Comparison of ENCODE assay signal across 25 cellular contexts in the genomic region with DNA sequence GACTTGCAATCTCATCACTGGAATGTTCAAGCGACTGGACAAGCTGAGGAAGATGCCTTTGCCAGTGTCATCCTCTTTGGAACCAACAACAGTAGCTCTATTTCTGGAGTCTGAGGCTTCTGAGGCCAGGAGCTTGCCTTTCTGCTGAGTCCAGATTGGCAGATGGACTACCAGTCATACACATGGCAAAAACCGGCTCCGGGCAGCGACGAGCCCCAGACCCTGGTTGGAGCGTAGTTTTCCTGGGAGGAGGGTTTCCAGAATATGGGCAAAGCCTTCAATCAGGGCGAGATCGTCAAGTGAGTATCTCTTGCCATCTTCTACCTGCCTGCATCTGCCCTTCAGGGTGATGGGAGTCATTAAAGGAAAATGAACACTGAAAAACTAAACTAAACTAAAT.
"Had no signal": no experiment of that assay in that cellular context is flagged by ENCODE, and none has a peak within 500 bp of the region (broad histone marks: within the 10 kb centered on the region; RNA-seq: fewer than 3 reads in every experiment).

No MANE protein-coding gene starts in this region.

- FAIRE-seq: urothelium cell line had no signal

- DNase-seq: stimulated activated CD4-positive, alpha-beta T cell treated with anti-CD3 and anti-CD28 coated beads, Interleukin-2, amount 100 ng/mL, for 48 hours; stimulated activated CD4-positive, alpha-beta T cell treated with anti-CD3 and anti-CD28 coated beads, Interleukin-4, amount 100 ng/mL, for 1 hour; stimulated activated CD4-positive, alpha-beta T cell treated with anti-CD3 and anti-CD28 coated beads, Interleukin-4, amount 100 ng/mL, for 24 hours; stimulated activated CD4-positive, alpha-beta T cell treated with anti-CD3 and anti-CD28 coated beads, Interleukin-4, amount 100 ng/mL, for 4 hours; stimulated activated CD8-positive, alpha-beta memory T cell treated with anti-CD3 and anti-CD28 coated beads, Interleukin-4, amount 100 ng/mL, for 48 hours; stimulated activated naive B cell treated with anti-CD40 and anti-IgM and Interleukin-4, amounts not matched to agents 10 μg/mL and 1 μg/mL and 100 μg/mL, for 72 hours; stimulated activated naive CD4-positive, alpha-beta T cell; stimulated activated naive CD4-positive, alpha-beta T cell treated with Interleukin-2 at 50 U/mL for 16 hours; stimulated activated naive CD8-positive, alpha-beta T cell treated with anti-CD3 and anti-CD28 coated beads, Interleukin-15, amount 100 ng/mL, for 72 hours; stimulated activated naive CD8-positive, alpha-beta T cell treated with anti-CD3 and anti-CD28 coated beads, Interleukin-15, Interleukin-2, amounts not matched to agents 100 U/mL and 50 U/mL, for 24 hours; stomach; substantia nigra; testis; thyroid gland; tibial artery; transverse colon; trophoblast cell; upper lobe of right lung; uterus had no signal

- H3K36me3 ChIP-seq: stomach, suprapubic skin, thoracic aorta, thyroid gland, tibial artery, tibial nerve, transverse colon, upper lobe of left lung, upper lobe of right lung, uterus, vagina had no signal

- H3K4me1 ChIP-seq: stomach, suprapubic skin, testis, thyroid gland, tibial artery, tibial nerve, transverse colon, upper lobe of left lung, upper lobe of right lung, uterus, vagina had no signal

- H3K4me3 ChIP-seq: stomach, suprapubic skin, testis, thoracic aorta, thyroid gland, tibial artery, tibial nerve, transverse colon, upper lobe of left lung, upper lobe of right lung, uterus, vagina had no signal

- H3K27me3 ChIP-seq: stomach, suprapubic skin, testis, thyroid gland, tibial artery, tibial nerve, transverse colon, upper lobe of left lung, upper lobe of right lung, uterus, vagina had no signal

- H3K9me3 ChIP-seq: suprapubic skin, testis, thoracic aorta, thyroid gland, tibial artery, tibial nerve, transverse colon, upper lobe of left lung, upper lobe of right lung, uterus, vagina had no signal

- H3K27ac ChIP-seq: stomach, suprapubic skin, testis, thoracic aorta, thyroid gland, tibial artery, tibial nerve, transverse colon, upper lobe of left lung, upper lobe of right lung, uterus, vagina had no signal
